ENCODE assay signal across 22 cellular contexts in genomic region chr7:20697351-20697750, GRCh38.
"Had no signal": no experiment of that assay in that cellular context is flagged by ENCODE, and none has a peak within 500 bp of the region (broad histone marks: within the 10 kb centered on the region; RNA-seq: fewer than 3 reads in every experiment).

No MANE protein-coding gene starts in this region.

- H3K27me3 ChIP-seq: gastrocnemius medialis, hepatocyte, right atrium auricular region, sigmoid colon, testis, tibial artery had no signal

- ATAC-seq: esophagus mucosa; gastrocnemius medialis; heart left ventricle; left lobe of liver; natural killer cell; pancreas; stimulated activated memory B cell treated with anti-CD40 and anti-IgM and Interleukin-4, amounts not matched to agents 10 μg/mL and 1 μg/mL and 100 μg/mL, for 72 hours; stimulated activated naive CD8-positive, alpha-beta T cell treated with anti-CD3 and anti-CD28 coated beads, Interleukin-15, Interleukin-2, amounts not matched to agents 100 U/mL and 50 U/mL, for 24 hours had no signal

- DNase-seq: dorsolateral prefrontal cortex; effector CD4-positive, alpha-beta T cell; foreskin fibroblast; gastrocnemius medialis; heart left ventricle; kidney; natural killer cell; pancreas; sigmoid colon; stimulated activated CD4-positive, alpha-beta T cell treated with anti-CD3 and anti-CD28 coated beads, Interleukin-4, amount 100 ng/mL, for 4 hours; stimulated activated naive CD8-positive, alpha-beta T cell treated with anti-CD3 and anti-CD28 coated beads, Interleukin-15, Interleukin-2, amounts not matched to agents 100 U/mL and 50 U/mL, for 24 hours; substantia nigra; testis; tibial artery had no signal

- H3K4me1 ChIP-seq: gastrocnemius medialis, heart left ventricle, pancreas, right atrium auricular region, sigmoid colon, testis, tibial artery had no signal

- FAIRE-seq: colon, kidney, pancreas had no signal

- H3K79me2 ChIP-seq: hepatocyte had no signal

- H3K36me3 ChIP-seq: gastrocnemius medialis, heart left ventricle, neutrophil, pancreas, right atrium auricular region, sigmoid colon, tibial artery had no signal

- H3K27ac ChIP-seq: dorsolateral prefrontal cortex, gastrocnemius medialis, heart left ventricle, hepatocyte, neutrophil, pancreas, right atrium auricular region, sigmoid colon, testis, tibial artery had no signal

- H3K4me3 ChIP-seq: dorsolateral prefrontal cortex, gastrocnemius medialis, heart left ventricle, hepatocyte, lung, pancreas, right atrium auricular region, sigmoid colon, testis, tibial artery had no signal

- H3K4me2 ChIP-seq: hepatocyte had no signal

- H2AFZ ChIP-seq: hepatocyte had no signal

- H3K9me3 ChIP-seq: gastrocnemius medialis, heart left ventricle, neutrophil, pancreas, right atrium auricular region, sigmoid colon, testis, tibial artery had no signal
